In genomic region chr9:37410969-37411785, GRCh38 we compare ENCODE assay signal across 8 cellular contexts. TPM values are rescaled to one million over a fixed set of nuclear protein-coding genes. Genes with fewer than 3 reads are reported as not detected.
A peak's percentile ranks its signal among the peaks of the same experiment; 100 is the strongest.
DNase-seq lines count a peak whose midpoint lies in the region; ATAC-seq and TF ChIP-seq lines count a peak whose summit lies in the region.

No MANE protein-coding gene starts in this region.

- peaks cover 0 to 5% (median 0%) of the 10 kb centered on the region in 11 experiments; a peak in 1 of 22 replicates for H3K27me3 ChIP-seq in BLaER1 treated with 17β-estradiol and CSF1 and Interleukin-3, amounts not matched to agents 10 nM and 100 nM
- no peaks in the 10 kb centered on the region for H3K27me3 ChIP-seq in Karpas-422 (ENCODE audit: low read length)

- 0 out of 20 replicates have a peak overlapping the region, but pooled peaks of 1 of the 10 experiments have one; percentile 21 for H3K4me3 ChIP-seq in BLaER1 treated with 17β-estradiol and CSF1 and Interleukin-3, amounts not matched to agents 10 nM and 100 nM
- H3K4me3 ChIP-seq in Karpas-422 (ENCODE audit: low read length): peak overlapping the region; percentile 45
- no peak overlapping the region for H3K4me3 ChIP-seq in epithelial cell of proximal tubule (ENCODE audit: low read depth, low read length)

- H2AFZ ChIP-seq in Karpas-422 (ENCODE audit: low read length): 0 out of 2 replicates have a peak overlapping the region, but pooled peaks have one; percentile 1

- no peaks in the 10 kb centered on the region for H3K9me3 ChIP-seq in BLaER1 treated with 17β-estradiol and CSF1 and Interleukin-3, amounts not matched to agents 10 nM and 100 nM (replicated peaks in 1 of 11)
- no peaks in the 10 kb centered on the region for H3K9me3 ChIP-seq in Karpas-422 (ENCODE audit: low read length)

- peaks cover 31 to 100% (median 85%) of the 10 kb centered on the region in 10 experiments for H3K4me1 ChIP-seq in BLaER1 treated with 17β-estradiol and CSF1 and Interleukin-3, amounts not matched to agents 10 nM and 100 nM
- H3K4me1 ChIP-seq in Karpas-422 (ENCODE audit: low read length): peaks cover 89% of the 10 kb centered on the region

- H4K20me1 ChIP-seq in BLaER1 treated with 17β-estradiol and CSF1 and Interleukin-3, amounts not matched to agents 10 nM and 100 nM: no peaks in the 10 kb centered on the region
- H4K20me1 ChIP-seq in Karpas-422 (ENCODE audit: insufficient read depth, low read depth, low read length): no peaks in the 10 kb centered on the region

- no peaks in the 10 kb centered on the region for H3K79me2 ChIP-seq in Karpas-422 (ENCODE audit: low read length)

- H3K4me2 ChIP-seq in BLaER1 treated with 17β-estradiol and CSF1 and Interleukin-3, amounts not matched to agents 10 nM and 100 nM: peak overlapping the region; percentile 49 to 93 (median 79)
- H3K4me2 ChIP-seq in Karpas-422 (ENCODE audit: low read depth, low read length, poor library complexity, severe bottlenecking): peak overlapping the region; percentile 58

- H3K27ac ChIP-seq in BLaER1 treated with 17β-estradiol and CSF1 and Interleukin-3, amounts not matched to agents 10 nM and 100 nM: peak overlapping the region in 7 of 11 experiments; percentile 61 to 79 (median 70); a peak in 14 of 22 replicates
- peak overlapping the region; percentile 99 for H3K27ac ChIP-seq in Karpas-422 (ENCODE audit: low read length)

- peak; percentile 94 for DNase-seq in Karpas-422
- no peak for DNase-seq in epithelial cell of proximal tubule (ENCODE audit: low read depth)
- no peak for DNase-seq in NCI-H446 treated with DMSO at 0.1 percent for 48 hours (lab: John Stamatoyannopoulos, UW)
- DNase-seq in NCI-H2029 treated with DMSO at 0.1 percent for 48 hours (lab: John Stamatoyannopoulos, UW): no peak
- no peak for DNase-seq in NCI-H524 (lab: John Stamatoyannopoulos, UW)

- H3K9me2 ChIP-seq in Karpas-422 (replicated peaks; ENCODE audit: insufficient read depth, low read length): no peaks in the 10 kb centered on the region

- peak overlapping the region in 5 of 11 experiments; percentile 19 to 69 (median 66); a peak in 11 of 22 replicates for H3K9ac ChIP-seq in BLaER1 treated with 17β-estradiol and CSF1 and Interleukin-3, amounts not matched to agents 10 nM and 100 nM
- H3K9ac ChIP-seq in Karpas-422 (ENCODE audit: low read length): peak overlapping the region; percentile 72

- TF ChIP-seq CTCF in epithelial cell of proximal tubule (conservative IDR thresholded peaks at IDR 0.05; ENCODE audit: low read depth, low read length): peak; percentile 48

- ATAC-seq in GM19025 (IDR thresholded peaks at IDR 0.05; ENCODE audit: low read depth, unreplicated experiment) (peak; percentile 18), GM19328 (IDR thresholded peaks at IDR 0.05; ENCODE audit: unreplicated experiment) (no peak)

- no peaks in the 10 kb centered on the region for H3K36me3 ChIP-seq in BLaER1 treated with 17β-estradiol and CSF1 and Interleukin-3, amounts not matched to agents 10 nM and 100 nM
- H3K36me3 ChIP-seq in Karpas-422 (ENCODE audit: insufficient read depth, low read length): no peaks in the 10 kb centered on the region

RNA-seq across cellular contexts. Expression of gene GRHPR, which starts 11.3 kb away (rescaled TPM):
- 234 and 345 TPM in 2 replicates for total RNA-seq in Karpas-422 (2014; rRNA removed; shearing (Covaris generic); ENCODE audit: low replicate concordance)
- 136 and 138 TPM in 2 replicates for total RNA-seq in epithelial cell of proximal tubule

RNA-seq across cellular contexts. Expression of gene ZBTB5, which starts 54.1 kb away (rescaled TPM):
- 24.6 and 31.3 TPM in 2 replicates for total RNA-seq in Karpas-422 (2014; rRNA removed; shearing (Covaris generic); ENCODE audit: low replicate concordance)
- total RNA-seq in epithelial cell of proximal tubule: 6.3 and 7.5 TPM in 2 replicates
